ENCODE assay signal across 1 cellular context in the genomic region with DNA sequence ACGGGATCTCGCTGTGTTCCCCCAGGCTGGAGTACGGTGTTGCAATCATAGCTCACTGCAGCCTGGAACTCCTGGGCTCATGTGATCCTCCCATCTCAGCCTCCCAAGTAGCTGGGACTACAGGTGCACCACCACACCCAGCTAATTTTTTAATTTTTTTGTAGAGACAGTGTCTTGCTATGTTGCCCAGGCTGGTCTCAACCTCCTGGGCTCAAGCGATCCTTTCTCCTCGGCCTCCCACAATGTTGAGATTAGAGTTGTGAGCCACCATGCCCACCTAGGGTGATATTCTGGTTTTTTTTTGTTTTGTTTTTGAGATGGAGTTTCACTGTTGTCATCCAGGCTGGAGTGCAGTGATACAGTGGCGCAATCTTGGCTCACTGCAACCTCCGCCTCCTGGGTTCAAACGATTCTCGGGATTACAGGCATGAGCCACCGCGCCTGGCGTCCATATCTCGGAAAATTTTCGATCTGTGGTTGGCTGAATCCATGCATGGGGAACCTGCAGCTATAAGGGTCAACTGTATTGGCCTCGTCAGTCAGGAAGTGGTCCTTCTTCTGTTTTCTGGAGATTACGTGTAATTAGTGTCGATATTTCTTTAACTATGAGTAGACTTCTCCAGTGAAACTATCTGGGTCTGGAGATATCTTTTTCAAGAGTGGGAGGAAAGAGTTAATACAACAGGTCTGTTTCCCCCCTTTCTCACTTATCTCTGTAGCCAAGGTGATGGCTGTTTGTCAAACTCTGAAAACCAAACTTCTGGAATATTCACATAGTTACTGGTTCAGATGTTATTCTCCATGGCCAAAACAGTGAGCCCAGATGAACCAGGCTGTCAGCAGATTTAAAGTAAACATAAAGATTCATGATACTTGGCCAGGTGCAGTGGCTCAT.
TF ChIP-seq lines count a peak whose summit lies in the region.

No MANE protein-coding gene starts in this region.

TF ChIP-seq in K562, 482 proteins besides CTCF, POLR2A, EP300 and RAD21 (continued from another document and continues in another):
- no peak for TF ChIP-seq ZNF274 (IDR thresholded peaks at IDR 0.05; ENCODE audit: borderline replicate concordance, low read depth, low read length)
- TF ChIP-seq FOXJ3 (CRISPR knock-in tag; IDR thresholded peaks at IDR 0.05): peak; percentile 64; the same call in 1 of the 2 replicates
- TF ChIP-seq, protein P1, sequence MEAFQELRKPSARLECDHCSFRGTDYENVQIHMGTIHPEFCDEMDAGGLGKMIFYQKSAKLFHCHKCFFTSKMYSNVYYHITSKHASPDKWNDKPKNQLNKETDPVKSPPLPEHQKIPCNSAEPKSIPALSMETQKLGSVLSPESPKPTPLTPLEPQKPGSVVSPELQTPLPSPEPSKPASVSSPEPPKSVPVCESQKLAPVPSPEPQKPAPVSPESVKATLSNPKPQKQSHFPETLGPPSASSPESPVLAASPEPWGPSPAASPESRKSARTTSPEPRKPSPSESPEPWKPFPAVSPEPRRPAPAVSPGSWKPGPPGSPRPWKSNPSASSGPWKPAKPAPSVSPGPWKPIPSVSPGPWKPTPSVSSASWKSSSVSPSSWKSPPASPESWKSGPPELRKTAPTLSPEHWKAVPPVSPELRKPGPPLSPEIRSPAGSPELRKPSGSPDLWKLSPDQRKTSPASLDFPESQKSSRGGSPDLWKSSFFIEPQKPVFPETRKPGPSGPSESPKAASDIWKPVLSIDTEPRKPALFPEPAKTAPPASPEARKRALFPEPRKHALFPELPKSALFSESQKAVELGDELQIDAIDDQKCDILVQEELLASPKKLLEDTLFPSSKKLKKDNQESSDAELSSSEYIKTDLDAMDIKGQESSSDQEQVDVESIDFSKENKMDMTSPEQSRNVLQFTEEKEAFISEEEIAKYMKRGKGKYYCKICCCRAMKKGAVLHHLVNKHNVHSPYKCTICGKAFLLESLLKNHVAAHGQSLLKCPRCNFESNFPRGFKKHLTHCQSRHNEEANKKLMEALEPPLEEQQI (IDR thresholded peaks at IDR 0.05): no peak
- TF ChIP-seq MCM7 (IDR thresholded peaks at IDR 0.05): no peak
- 0 out of 2 replicates have a peak, but pooled peaks have one; percentile 40 for TF ChIP-seq CBFB (CRISPR knock-in tag; IDR thresholded peaks at IDR 0.05)
- TF ChIP-seq BRCA1 (IDR thresholded peaks at IDR 0.05): no peak
- no peak for TF ChIP-seq BRCA1 (CRISPR knock-in tag; IDR thresholded peaks at IDR 0.05)
- peak; percentile 17; the same call in 1 of the 2 replicates for TF ChIP-seq RAD51 (IDR thresholded peaks at IDR 0.05; ENCODE audit: borderline replicate concordance, low read depth)
- TF ChIP-seq NFIX (CRISPR knock-in tag; IDR thresholded peaks at IDR 0.05; ENCODE audit: low read depth): no peak
- TF ChIP-seq ZNF174 (CRISPR knock-in tag; IDR thresholded peaks at IDR 0.05): no peak
- TF ChIP-seq SNIP1 (IDR thresholded peaks at IDR 0.05; ENCODE audit: low read depth): no peak
- peak; percentile 85 for TF ChIP-seq CEBPB (tag; IDR thresholded peaks at IDR 0.05)
- no peak for TF ChIP-seq HCFC1 (IDR thresholded peaks at IDR 0.05; ENCODE audit: low read depth, low read length)
- TF ChIP-seq NFIC (IDR thresholded peaks at IDR 0.05): peak; percentile 83
- no peak for TF ChIP-seq ZC3H8 (IDR thresholded peaks at IDR 0.05)
- TF ChIP-seq, protein P2, sequence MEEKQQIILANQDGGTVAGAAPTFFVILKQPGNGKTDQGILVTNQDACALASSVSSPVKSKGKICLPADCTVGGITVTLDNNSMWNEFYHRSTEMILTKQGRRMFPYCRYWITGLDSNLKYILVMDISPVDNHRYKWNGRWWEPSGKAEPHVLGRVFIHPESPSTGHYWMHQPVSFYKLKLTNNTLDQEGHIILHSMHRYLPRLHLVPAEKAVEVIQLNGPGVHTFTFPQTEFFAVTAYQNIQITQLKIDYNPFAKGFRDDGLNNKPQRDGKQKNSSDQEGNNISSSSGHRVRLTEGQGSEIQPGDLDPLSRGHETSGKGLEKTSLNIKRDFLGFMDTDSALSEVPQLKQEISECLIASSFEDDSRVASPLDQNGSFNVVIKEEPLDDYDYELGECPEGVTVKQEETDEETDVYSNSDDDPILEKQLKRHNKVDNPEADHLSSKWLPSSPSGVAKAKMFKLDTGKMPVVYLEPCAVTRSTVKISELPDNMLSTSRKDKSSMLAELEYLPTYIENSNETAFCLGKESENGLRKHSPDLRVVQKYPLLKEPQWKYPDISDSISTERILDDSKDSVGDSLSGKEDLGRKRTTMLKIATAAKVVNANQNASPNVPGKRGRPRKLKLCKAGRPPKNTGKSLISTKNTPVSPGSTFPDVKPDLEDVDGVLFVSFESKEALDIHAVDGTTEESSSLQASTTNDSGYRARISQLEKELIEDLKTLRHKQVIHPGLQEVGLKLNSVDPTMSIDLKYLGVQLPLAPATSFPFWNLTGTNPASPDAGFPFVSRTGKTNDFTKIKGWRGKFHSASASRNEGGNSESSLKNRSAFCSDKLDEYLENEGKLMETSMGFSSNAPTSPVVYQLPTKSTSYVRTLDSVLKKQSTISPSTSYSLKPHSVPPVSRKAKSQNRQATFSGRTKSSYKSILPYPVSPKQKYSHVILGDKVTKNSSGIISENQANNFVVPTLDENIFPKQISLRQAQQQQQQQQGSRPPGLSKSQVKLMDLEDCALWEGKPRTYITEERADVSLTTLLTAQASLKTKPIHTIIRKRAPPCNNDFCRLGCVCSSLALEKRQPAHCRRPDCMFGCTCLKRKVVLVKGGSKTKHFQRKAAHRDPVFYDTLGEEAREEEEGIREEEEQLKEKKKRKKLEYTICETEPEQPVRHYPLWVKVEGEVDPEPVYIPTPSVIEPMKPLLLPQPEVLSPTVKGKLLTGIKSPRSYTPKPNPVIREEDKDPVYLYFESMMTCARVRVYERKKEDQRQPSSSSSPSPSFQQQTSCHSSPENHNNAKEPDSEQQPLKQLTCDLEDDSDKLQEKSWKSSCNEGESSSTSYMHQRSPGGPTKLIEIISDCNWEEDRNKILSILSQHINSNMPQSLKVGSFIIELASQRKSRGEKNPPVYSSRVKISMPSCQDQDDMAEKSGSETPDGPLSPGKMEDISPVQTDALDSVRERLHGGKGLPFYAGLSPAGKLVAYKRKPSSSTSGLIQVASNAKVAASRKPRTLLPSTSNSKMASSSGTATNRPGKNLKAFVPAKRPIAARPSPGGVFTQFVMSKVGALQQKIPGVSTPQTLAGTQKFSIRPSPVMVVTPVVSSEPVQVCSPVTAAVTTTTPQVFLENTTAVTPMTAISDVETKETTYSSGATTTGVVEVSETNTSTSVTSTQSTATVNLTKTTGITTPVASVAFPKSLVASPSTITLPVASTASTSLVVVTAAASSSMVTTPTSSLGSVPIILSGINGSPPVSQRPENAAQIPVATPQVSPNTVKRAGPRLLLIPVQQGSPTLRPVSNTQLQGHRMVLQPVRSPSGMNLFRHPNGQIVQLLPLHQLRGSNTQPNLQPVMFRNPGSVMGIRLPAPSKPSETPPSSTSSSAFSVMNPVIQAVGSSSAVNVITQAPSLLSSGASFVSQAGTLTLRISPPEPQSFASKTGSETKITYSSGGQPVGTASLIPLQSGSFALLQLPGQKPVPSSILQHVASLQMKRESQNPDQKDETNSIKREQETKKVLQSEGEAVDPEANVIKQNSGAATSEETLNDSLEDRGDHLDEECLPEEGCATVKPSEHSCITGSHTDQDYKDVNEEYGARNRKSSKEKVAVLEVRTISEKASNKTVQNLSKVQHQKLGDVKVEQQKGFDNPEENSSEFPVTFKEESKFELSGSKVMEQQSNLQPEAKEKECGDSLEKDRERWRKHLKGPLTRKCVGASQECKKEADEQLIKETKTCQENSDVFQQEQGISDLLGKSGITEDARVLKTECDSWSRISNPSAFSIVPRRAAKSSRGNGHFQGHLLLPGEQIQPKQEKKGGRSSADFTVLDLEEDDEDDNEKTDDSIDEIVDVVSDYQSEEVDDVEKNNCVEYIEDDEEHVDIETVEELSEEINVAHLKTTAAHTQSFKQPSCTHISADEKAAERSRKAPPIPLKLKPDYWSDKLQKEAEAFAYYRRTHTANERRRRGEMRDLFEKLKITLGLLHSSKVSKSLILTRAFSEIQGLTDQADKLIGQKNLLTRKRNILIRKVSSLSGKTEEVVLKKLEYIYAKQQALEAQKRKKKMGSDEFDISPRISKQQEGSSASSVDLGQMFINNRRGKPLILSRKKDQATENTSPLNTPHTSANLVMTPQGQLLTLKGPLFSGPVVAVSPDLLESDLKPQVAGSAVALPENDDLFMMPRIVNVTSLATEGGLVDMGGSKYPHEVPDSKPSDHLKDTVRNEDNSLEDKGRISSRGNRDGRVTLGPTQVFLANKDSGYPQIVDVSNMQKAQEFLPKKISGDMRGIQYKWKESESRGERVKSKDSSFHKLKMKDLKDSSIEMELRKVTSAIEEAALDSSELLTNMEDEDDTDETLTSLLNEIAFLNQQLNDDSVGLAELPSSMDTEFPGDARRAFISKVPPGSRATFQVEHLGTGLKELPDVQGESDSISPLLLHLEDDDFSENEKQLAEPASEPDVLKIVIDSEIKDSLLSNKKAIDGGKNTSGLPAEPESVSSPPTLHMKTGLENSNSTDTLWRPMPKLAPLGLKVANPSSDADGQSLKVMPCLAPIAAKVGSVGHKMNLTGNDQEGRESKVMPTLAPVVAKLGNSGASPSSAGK (IDR thresholded peaks at IDR 0.05): peak; percentile 67
- no peak for TF ChIP-seq ZNF586 (CRISPR knock-in tag; conservative IDR thresholded peaks at IDR 0.05)
- no peak for TF ChIP-seq TRIM28 (IDR thresholded peaks at IDR 0.05)
- TF ChIP-seq, protein P3, sequence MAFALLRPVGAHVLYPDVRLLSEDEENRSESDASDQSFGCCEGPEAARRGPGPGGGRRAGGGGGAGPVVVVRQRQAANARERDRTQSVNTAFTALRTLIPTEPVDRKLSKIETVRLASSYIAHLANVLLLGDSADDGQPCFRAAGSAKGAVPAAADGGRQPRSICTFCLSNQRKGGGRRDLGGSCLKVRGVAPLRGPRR (CRISPR knock-in tag; IDR thresholded peaks at IDR 0.05): no peak
- no peak for TF ChIP-seq PTBP1 (IDR thresholded peaks at IDR 0.05; ENCODE audit: low read depth, low read length)
- no peak for TF ChIP-seq HSF4 (CRISPR knock-in tag; IDR thresholded peaks at IDR 0.05; ENCODE audit: borderline replicate concordance)
- TF ChIP-seq, protein P4, sequence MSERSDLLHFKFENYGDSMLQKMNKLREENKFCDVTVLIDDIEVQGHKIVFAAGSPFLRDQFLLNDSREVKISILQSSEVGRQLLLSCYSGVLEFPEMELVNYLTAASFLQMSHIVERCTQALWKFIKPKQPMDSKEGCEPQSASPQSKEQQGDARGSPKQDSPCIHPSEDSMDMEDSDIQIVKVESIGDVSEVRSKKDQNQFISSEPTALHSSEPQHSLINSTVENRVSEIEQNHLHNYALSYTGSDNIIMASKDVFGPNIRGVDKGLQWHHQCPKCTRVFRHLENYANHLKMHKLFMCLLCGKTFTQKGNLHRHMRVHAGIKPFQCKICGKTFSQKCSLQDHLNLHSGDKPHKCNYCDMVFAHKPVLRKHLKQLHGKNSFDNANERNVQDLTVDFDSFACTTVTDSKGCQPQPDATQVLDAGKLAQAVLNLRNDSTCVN (CRISPR knock-in tag; IDR thresholded peaks at IDR 0.05): no peak
- TF ChIP-seq CBFA2T2 (conservative IDR thresholded peaks at IDR 0.05): peak; percentile 94
- TF ChIP-seq GTF2A2 (tag; IDR thresholded peaks at IDR 0.05): no peak
- peak; percentile 76 for TF ChIP-seq SMAD4 (CRISPR knock-in tag; conservative IDR thresholded peaks at IDR 0.05)
- peak; percentile 78 to 83 for TF ChIP-seq TRIM24 (IDR thresholded peaks at IDR 0.05)
- TF ChIP-seq ZNF197 (CRISPR knock-in tag; IDR thresholded peaks at IDR 0.05; ENCODE audit: low read depth): no peak
- TF ChIP-seq, protein P5, sequence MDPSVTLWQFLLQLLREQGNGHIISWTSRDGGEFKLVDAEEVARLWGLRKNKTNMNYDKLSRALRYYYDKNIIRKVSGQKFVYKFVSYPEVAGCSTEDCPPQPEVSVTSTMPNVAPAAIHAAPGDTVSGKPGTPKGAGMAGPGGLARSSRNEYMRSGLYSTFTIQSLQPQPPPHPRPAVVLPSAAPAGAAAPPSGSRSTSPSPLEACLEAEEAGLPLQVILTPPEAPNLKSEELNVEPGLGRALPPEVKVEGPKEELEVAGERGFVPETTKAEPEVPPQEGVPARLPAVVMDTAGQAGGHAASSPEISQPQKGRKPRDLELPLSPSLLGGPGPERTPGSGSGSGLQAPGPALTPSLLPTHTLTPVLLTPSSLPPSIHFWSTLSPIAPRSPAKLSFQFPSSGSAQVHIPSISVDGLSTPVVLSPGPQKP (CRISPR knock-in tag; IDR thresholded peaks at IDR 0.05): no peak
- TF ChIP-seq PRMT5 (CRISPR knock-in tag; IDR thresholded peaks at IDR 0.05): no peak
- TF ChIP-seq, protein P6, sequence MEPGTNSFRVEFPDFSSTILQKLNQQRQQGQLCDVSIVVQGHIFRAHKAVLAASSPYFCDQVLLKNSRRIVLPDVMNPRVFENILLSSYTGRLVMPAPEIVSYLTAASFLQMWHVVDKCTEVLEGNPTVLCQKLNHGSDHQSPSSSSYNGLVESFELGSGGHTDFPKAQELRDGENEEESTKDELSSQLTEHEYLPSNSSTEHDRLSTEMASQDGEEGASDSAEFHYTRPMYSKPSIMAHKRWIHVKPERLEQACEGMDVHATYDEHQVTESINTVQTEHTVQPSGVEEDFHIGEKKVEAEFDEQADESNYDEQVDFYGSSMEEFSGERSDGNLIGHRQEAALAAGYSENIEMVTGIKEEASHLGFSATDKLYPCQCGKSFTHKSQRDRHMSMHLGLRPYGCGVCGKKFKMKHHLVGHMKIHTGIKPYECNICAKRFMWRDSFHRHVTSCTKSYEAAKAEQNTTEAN (CRISPR knock-in tag; IDR thresholded peaks at IDR 0.05): no peak
- TF ChIP-seq PRPF4 (IDR thresholded peaks at IDR 0.05; ENCODE audit: insufficient read depth, low read depth, low read length, poor library complexity, severe bottlenecking): no peak
- TF ChIP-seq HMG20A (CRISPR knock-in tag; conservative IDR thresholded peaks at IDR 0.05): no peak
- TF ChIP-seq ZNF12 (CRISPR knock-in tag; IDR thresholded peaks at IDR 0.05): no peak
- no peak for TF ChIP-seq HNRNPH1 (optimal IDR thresholded peaks at IDR 0.05; ENCODE audit: low read depth, low read length)
- TF ChIP-seq, protein P7, sequence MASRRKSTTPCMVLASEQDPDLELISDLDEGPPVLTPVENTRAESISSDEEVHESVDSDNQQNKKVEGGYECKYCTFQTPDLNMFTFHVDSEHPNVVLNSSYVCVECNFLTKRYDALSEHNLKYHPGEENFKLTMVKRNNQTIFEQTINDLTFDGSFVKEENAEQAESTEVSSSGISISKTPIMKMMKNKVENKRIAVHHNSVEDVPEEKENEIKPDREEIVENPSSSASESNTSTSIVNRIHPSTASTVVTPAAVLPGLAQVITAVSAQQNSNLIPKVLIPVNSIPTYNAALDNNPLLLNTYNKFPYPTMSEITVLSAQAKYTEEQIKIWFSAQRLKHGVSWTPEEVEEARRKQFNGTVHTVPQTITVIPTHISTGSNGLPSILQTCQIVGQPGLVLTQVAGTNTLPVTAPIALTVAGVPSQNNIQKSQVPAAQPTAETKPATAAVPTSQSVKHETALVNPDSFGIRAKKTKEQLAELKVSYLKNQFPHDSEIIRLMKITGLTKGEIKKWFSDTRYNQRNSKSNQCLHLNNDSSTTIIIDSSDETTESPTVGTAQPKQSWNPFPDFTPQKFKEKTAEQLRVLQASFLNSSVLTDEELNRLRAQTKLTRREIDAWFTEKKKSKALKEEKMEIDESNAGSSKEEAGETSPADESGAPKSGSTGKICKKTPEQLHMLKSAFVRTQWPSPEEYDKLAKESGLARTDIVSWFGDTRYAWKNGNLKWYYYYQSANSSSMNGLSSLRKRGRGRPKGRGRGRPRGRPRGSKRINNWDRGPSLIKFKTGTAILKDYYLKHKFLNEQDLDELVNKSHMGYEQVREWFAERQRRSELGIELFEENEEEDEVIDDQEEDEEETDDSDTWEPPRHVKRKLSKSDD (conservative IDR thresholded peaks at IDR 0.05; ENCODE audit: low read length): no peak
- TF ChIP-seq ZNF354B (CRISPR knock-in tag; IDR thresholded peaks at IDR 0.05): no peak
- TF ChIP-seq ZNF140 (CRISPR knock-in tag; IDR thresholded peaks at IDR 0.05): no peak
- TF ChIP-seq ZNF133 (CRISPR knock-in tag; IDR thresholded peaks at IDR 0.05): no peak
- no peak for TF ChIP-seq ZNF232 (CRISPR knock-in tag; IDR thresholded peaks at IDR 0.05)
- no peak; the same call in 1 of the 2 replicates for TF ChIP-seq EP400 (IDR thresholded peaks at IDR 0.05)
- TF ChIP-seq CREM (IDR thresholded peaks at IDR 0.05; ENCODE audit: low read depth): peak; percentile 67; the same call in 1 of the 2 replicates
